ENCODE assay signal across 23 cellular contexts in the genomic region with DNA sequence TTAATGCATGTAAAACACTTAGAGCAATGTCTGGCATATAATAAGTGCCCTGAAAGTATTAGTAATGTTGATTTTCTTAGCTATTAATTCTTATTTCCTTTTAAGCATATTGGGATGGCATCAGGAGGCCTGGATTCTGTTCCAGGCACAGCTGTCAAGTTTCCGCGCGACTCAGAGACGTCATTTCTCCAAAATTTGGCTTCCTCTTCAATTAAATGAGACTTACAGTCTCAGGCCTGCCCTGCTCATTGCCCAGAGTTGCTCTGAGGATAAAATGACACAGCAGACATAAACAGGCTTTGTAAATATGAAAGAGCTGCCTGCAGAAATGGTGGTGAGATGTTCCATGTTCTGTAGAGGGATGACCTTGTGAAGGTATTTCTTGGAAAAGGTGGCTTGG.
A peak's percentile ranks its signal among the peaks of the same experiment; 100 is the strongest.
DNase-seq lines count a peak whose midpoint lies in the region; ATAC-seq lines count a peak whose summit lies in the region.
"Had no signal": no experiment of that assay in that cellular context is flagged by ENCODE, and none has a peak within 500 bp of the region (broad histone marks: within the 10 kb centered on the region; RNA-seq: fewer than 3 reads in every experiment).

No MANE protein-coding gene starts in this region.

- H3K4me1 ChIP-seq in right cardiac atrium (ENCODE audit: control insufficient read depth, insufficient read depth, low read length): no peaks in the 10 kb centered on the region
- H3K4me1 ChIP-seq: A549, BE2C, BLaER1 had no signal

- no peaks in the 10 kb centered on the region for H3K9me3 ChIP-seq in right cardiac atrium (ENCODE audit: control insufficient read depth, low read length)
- H3K9me3 ChIP-seq: A549, BE2C had no signal

- DNase-seq in Right ventricle myocardium superior (no peak), left ventricle myocardium superior (no peak), right cardiac atrium (peak; percentile 20 to 63 (median 45)), Right ventricle myocardium inferior (ENCODE audit: missing footprints) (no peak), Ammon's horn (ENCODE audit: low spot score) (no peak)
- DNase-seq: AML-193; BE2C; C1 segment of cervical spinal cord; CD4-positive, alpha-beta memory T cell; CD4-positive, CD25-positive, alpha-beta regulatory T cell; CD8-positive, alpha-beta memory T cell; COR-L47; DMS 273 treated with DMSO at 0.1 percent for 48 hours; DMS153; DMS53; DMS79; DND-41; EL; GDM1 had no signal

- H3K4me3 ChIP-seq in right cardiac atrium (ENCODE audit: low read length): no peak overlapping the region
- H3K4me3 ChIP-seq: A549, BLaER1, GM12878 had no signal

- H3K27ac ChIP-seq in right cardiac atrium (ENCODE audit: low read length): no peak overlapping the region
- H3K27ac ChIP-seq: 22Rv1, A549, BLaER1 had no signal

- no peaks in the 10 kb centered on the region for H3K27me3 ChIP-seq in right cardiac atrium (ENCODE audit: control insufficient read depth, insufficient read depth)
- H3K27me3 ChIP-seq: BE2C, BLaER1 had no signal

- ATAC-seq in Right ventricle myocardium superior (ENCODE audit: poor library complexity): peak; percentile 38
- no peak for ATAC-seq in left ventricle myocardium superior
- peak; percentile 64 to 72 for ATAC-seq in right cardiac atrium
- ATAC-seq in Right ventricle myocardium inferior: no peak
- ATAC-seq: A549, GM12878 had no signal

- 61% methylated on average over 4 of the region's 4 CpGs for WGBS in right cardiac atrium

- intact Hi-C loops in Right ventricle myocardium superior (cut with DNase I): no loop called here
- intact Hi-C loops in left ventricle myocardium superior (cut with micrococcal nuclease): no loop called here
- intact Hi-C loops in right cardiac atrium (cut with DNase I): no loop called here
- intact Hi-C loops in Right ventricle myocardium inferior (cut with DNase I): no loop called here

Comparison
In these comparisons a context has a peak if more than half of its experiments do, and no peak if none do; other contexts are left out.
1. ATAC-seq: peak in Right ventricle myocardium superior (single experiment) and right cardiac atrium (2 of 2); none in left ventricle myocardium superior (single experiment) and Right ventricle myocardium inferior (single experiment).
2. DNase-seq: peak in right cardiac atrium (3 of 3); none in Right ventricle myocardium superior (single experiment), left ventricle myocardium superior (single experiment), Right ventricle myocardium inferior (single experiment) and Ammon's horn (single experiment).